Comparison of ENCODE assay signal across 4 cellular contexts in the genomic region with DNA sequence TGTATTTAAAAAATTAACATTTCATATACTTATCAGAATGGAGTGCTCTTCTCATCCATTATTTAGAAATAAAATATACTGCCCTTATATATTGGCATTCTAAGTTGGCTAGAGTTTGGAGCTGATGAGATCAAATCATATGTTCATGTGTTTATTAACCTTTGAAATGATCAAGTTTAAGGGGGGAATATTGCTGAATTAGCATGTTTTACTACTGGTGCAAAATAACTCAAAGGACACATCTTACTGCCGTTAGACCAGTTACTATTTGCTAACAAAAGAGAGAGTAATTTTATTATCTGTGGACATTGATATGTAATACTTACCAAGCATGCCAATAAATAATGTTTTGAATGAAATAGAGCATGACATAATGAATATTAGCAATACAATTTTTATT.
A peak's percentile ranks its signal among the peaks of the same experiment; 100 is the strongest.
TF ChIP-seq lines count a peak whose summit lies in the region.

No MANE protein-coding gene starts in this region.

TF ChIP-seq in HepG2, 621 proteins besides CTCF, POLR2A, EP300 and RAD21:
- peak; percentile 74 to 86; a peak in 3 of 4 replicates for TF ChIP-seq MAFK (conservative IDR thresholded peaks at IDR 0.05 in 1 of 2, IDR thresholded peaks at IDR 0.05 in 1 of 2; ENCODE audit: low read length in 2 of 2)
- peak; percentile 79 for TF ChIP-seq MAFF (IDR thresholded peaks at IDR 0.05; ENCODE audit: low read depth, low read length)
- no peak for TF ChIP-seq ZNF766 (CRISPR knock-in tag; IDR thresholded peaks at IDR 0.05; ENCODE audit: borderline replicate concordance)

TF ChIP-seq in A549, 52 proteins besides CTCF, POLR2A, EP300 and RAD21:
- TF ChIP-seq MAFK (IDR thresholded peaks at IDR 0.05; ENCODE audit: partially characterized antibody) (peak; percentile 66), MYC (IDR thresholded peaks at IDR 0.05; ENCODE audit: borderline replicate concordance, low read length) (no peak)
- TF ChIP-seq, protein P1, sequence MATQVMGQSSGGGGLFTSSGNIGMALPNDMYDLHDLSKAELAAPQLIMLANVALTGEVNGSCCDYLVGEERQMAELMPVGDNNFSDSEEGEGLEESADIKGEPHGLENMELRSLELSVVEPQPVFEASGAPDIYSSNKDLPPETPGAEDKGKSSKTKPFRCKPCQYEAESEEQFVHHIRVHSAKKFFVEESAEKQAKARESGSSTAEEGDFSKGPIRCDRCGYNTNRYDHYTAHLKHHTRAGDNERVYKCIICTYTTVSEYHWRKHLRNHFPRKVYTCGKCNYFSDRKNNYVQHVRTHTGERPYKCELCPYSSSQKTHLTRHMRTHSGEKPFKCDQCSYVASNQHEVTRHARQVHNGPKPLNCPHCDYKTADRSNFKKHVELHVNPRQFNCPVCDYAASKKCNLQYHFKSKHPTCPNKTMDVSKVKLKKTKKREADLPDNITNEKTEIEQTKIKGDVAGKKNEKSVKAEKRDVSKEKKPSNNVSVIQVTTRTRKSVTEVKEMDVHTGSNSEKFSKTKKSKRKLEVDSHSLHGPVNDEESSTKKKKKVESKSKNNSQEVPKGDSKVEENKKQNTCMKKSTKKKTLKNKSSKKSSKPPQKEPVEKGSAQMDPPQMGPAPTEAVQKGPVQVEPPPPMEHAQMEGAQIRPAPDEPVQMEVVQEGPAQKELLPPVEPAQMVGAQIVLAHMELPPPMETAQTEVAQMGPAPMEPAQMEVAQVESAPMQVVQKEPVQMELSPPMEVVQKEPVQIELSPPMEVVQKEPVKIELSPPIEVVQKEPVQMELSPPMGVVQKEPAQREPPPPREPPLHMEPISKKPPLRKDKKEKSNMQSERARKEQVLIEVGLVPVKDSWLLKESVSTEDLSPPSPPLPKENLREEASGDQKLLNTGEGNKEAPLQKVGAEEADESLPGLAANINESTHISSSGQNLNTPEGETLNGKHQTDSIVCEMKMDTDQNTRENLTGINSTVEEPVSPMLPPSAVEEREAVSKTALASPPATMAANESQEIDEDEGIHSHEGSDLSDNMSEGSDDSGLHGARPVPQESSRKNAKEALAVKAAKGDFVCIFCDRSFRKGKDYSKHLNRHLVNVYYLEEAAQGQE (IDR thresholded peaks at IDR 0.05), result no peak
TF ChIP-seq in A549: peak in this region for 1.

TF ChIP-seq in IMR-90, 13 proteins besides CTCF, POLR2A, EP300 and RAD21:
- TF ChIP-seq MAZ (IDR thresholded peaks at IDR 0.05; ENCODE audit: borderline replicate concordance, low read depth, low read length) (no peak), SMC3 (IDR thresholded peaks at IDR 0.05; ENCODE audit: low read depth, low read length) (no peak), MAFK (IDR thresholded peaks at IDR 0.05; ENCODE audit: low read depth, low read length) (peak; percentile 75)

TF ChIP-seq in K562, 482 proteins besides CTCF, POLR2A, EP300 and RAD21:
- TF ChIP-seq ZNF316 (IDR thresholded peaks at IDR 0.05) (peak; percentile 54; the same call in 1 of the 2 replicates), BRF1 (IDR thresholded peaks at IDR 0.05; ENCODE audit: borderline replicate concordance, extremely low read depth, insufficient read length) (no peak), MAFF (IDR thresholded peaks at IDR 0.05; ENCODE audit: low read length) (peak; percentile 31; the same call in 1 of the 2 replicates), SP2 (IDR thresholded peaks at IDR 0.05; ENCODE audit: extremely low read depth, low read depth, low read length, poor library complexity, severe bottlenecking) (no peak), TFAP4 (CRISPR knock-in tag; IDR thresholded peaks at IDR 0.05; ENCODE audit: borderline replicate concordance) (no peak), MAFG (tag; conservative IDR thresholded peaks at IDR 0.05) (peak; percentile 36), ZNF717 (CRISPR knock-in tag; IDR thresholded peaks at IDR 0.05) (no peak), RBM14 (IDR thresholded peaks at IDR 0.05; ENCODE audit: borderline replicate concordance, insufficient read depth, low read depth, low read length) (no peak), FOS (IDR thresholded peaks at IDR 0.05; ENCODE audit: extremely low read depth, insufficient read length) (no peak), E2F5 (CRISPR knock-in tag; IDR thresholded peaks at IDR 0.05) (no peak), C11orf30 (IDR thresholded peaks at IDR 0.05; ENCODE audit: low read depth) (peak; percentile 29; the same call in 1 of the 2 replicates), ZC3H11A (IDR thresholded peaks at IDR 0.05; ENCODE audit: low read depth, low read length) (no peak)
- TF ChIP-seq, protein P2, sequence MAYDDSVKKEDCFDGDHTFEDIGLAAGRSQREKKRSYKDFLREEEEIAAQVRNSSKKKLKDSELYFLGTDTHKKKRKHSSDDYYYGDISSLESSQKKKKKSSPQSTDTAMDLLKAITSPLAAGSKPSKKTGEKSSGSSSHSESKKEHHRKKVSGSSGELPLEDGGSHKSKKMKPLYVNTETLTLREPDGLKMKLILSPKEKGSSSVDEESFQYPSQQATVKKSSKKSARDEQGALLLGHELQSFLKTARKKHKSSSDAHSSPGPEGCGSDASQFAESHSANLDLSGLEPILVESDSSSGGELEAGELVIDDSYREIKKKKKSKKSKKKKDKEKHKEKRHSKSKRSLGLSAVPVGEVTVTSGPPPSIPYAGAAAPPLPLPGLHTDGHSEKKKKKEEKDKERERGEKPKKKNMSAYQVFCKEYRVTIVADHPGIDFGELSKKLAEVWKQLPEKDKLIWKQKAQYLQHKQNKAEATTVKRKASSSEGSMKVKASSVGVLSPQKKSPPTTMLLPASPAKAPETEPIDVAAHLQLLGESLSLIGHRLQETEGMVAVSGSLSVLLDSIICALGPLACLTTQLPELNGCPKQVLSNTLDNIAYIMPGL (CRISPR knock-in tag; IDR thresholded peaks at IDR 0.05), result no peak
